Comparison of ENCODE assay signal across 24 cellular contexts in the genomic region with DNA sequence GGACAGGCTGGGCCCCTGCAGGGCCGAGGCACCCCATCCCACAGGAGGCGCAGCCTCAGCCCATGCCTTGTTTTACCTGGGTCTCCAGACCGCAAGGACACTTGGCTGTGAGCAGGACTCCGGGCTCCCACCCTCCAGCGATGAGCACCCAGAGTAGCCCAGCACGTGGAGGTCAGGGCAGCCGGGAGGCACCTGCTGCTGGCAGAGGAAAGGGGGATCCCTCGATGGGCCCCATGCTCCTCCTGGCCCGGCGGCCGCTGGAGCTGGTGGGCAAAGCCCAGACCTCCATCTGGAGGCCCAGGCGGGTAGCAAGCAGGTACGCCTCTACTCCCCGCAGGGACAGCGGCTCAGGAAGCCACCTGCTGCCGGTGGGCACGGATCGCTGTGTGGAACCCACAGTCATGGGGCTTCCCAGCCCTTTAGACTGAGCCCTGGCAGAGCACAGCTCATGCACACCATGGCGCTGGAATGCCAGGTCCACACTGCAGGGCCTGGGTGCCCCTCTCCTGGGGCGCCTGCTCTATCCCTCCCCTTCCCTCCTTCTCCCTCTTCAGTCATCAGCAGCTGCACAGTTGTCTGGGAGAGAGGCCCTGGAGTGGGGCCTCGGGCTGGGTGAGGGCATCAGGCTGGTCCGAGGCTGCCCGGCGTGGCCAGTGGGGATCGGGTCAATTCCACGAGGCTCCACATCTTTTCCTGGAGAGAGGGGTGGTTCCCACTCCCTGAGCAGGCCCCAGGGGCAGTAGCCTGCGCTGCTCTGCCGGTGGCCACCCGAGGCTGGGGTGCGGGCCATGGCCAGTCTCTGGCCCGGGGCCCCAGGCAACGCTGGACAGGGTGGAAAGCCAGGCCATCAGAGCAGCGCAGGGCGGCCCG.
A peak's percentile ranks its signal among the peaks of the same experiment; 100 is the strongest.
DNase-seq lines count a peak whose midpoint lies in the region; ATAC-seq and TF ChIP-seq lines count a peak whose summit lies in the region.
"Had no signal": no experiment of that assay in that cellular context is flagged by ENCODE, and none has a peak within 500 bp of the region (broad histone marks: within the 10 kb centered on the region; RNA-seq: fewer than 3 reads in every experiment).

No MANE protein-coding gene starts in this region.

- no peak overlapping the region for H3K4me3 Mint-ChIP-seq in activated T-cell treated with anti-CD3 and anti-CD28 coated beads, Interleukin-2, amount 50 U/mL, for 4 hours
- H3K4me3 Mint-ChIP-seq in activated T-cell treated with anti-CD3 and anti-CD28 coated beads, Interleukin-2, amount 50 U/mL, for 24 hours, result no peak overlapping the region
- H3K4me3 Mint-ChIP-seq: activated naive CD4-positive, alpha-beta T cell treated with anti-CD3 and anti-CD28 coated beads, Interleukin-2, amount 10 ng/mL, durations not matched to agents 7 days and 5 days; activated T-cell treated with anti-CD3 and anti-CD28 coated beads, Interleukin-2, amount 50 U/mL, for 72 hours; central memory CD8-positive, alpha-beta T cell; mesothelial cell of epicardium; stimulated activated naive CD8-positive, alpha-beta T cell treated with anti-CD3 and anti-CD28 coated beads, Interleukin-15, Interleukin-2, amounts not matched to agents 100 ng/mL and 50 ng/mL, for 24 hours; type B pancreatic cell had no signal

- no peak overlapping the region for H3K4me3 ChIP-seq in heart left ventricle
- peak overlapping the region in 1 of 2 donors; percentile 10 for H3K4me3 ChIP-seq in mucosa of rectum (ENCODE audit: low read length in 2 of 2)
- no peak overlapping the region for H3K4me3 ChIP-seq in transverse colon

- H3K9ac ChIP-seq in mucosa of rectum (ENCODE audit: low read depth in 1 of 2, low read length in 2 of 2), result peak overlapping the region in 1 of 2 donors; percentile 73
- H3K9ac ChIP-seq: KMS-11 had no signal

- WGBS in heart left ventricle, 4 donors, result 92 to 96% (median 94%) methylated on average over 15 to 35 of the region's 35 CpGs
- 91% methylated on average over 9 of the region's 35 CpGs; no CpG with 5 or more reads in 1 of the 2 donors for WGBS in transverse colon (ENCODE audit: low coverage in 1 of 2), 2 donors

- in situ Hi-C loops in transverse colon (cut with MboI; ENCODE audit: low pct_ligation_motif_present in 1 of 4, low pct_unique_long_range_greater_than_20kb in 1 of 4, low sequenced_read_pairs in 3 of 4), result loop anchor here in 2 of 4 donors (5.0 to 25.0 kb wide), 2 partner anchors 175 to 250 kb away; no protein-coding TSS in a partner anchor

- H3K27ac ChIP-seq in heart left ventricle (peak overlapping the region in 8 of 12 donors; percentile 95 to 99 (median 97)), mucosa of rectum (ENCODE audit: low read depth in 2 of 2, low read length in 2 of 2) (peak overlapping the region; percentile 93 to 97), transverse colon (peak overlapping the region; percentile 88 to 91 (median 90))
- H3K27ac ChIP-seq: KMS-11 had no signal

- H3K36me3 Mint-ChIP-seq in activated T-cell treated with anti-CD3 and anti-CD28 coated beads, Interleukin-2, amount 50 U/mL, for 4 hours (ENCODE audit: insufficient read depth), result no peaks in the 10 kb centered on the region
- H3K36me3 Mint-ChIP-seq in activated T-cell treated with anti-CD3 and anti-CD28 coated beads, Interleukin-2, amount 50 U/mL, for 24 hours (ENCODE audit: low read depth), result no peaks in the 10 kb centered on the region
- H3K36me3 Mint-ChIP-seq: activated naive CD4-positive, alpha-beta T cell treated with anti-CD3 and anti-CD28 coated beads, Interleukin-2, amount 10 ng/mL, durations not matched to agents 7 days and 5 days; mesothelial cell of epicardium; type B pancreatic cell had no signal

- no peak overlapping the region for H3K27ac Mint-ChIP-seq in activated T-cell treated with anti-CD3 and anti-CD28 coated beads, Interleukin-2, amount 50 U/mL, for 24 hours
- H3K27ac Mint-ChIP-seq: activated naive CD4-positive, alpha-beta T cell treated with anti-CD3 and anti-CD28 coated beads, Interleukin-2, amount 10 ng/mL, durations not matched to agents 7 days and 5 days; activated T-cell treated with anti-CD3 and anti-CD28 coated beads, Interleukin-2, amount 50 U/mL, for 72 hours; mesothelial cell of epicardium; stimulated activated naive CD8-positive, alpha-beta T cell treated with anti-CD3 and anti-CD28 coated beads, Interleukin-15, Interleukin-2, amounts not matched to agents 100 ng/mL and 50 ng/mL, for 24 hours; type B pancreatic cell had no signal

- H3K4me1 ChIP-seq in heart left ventricle (peaks cover 0 to 71% (median 41%) of the 10 kb centered on the region in 12 donors), mucosa of rectum (ENCODE audit: control insufficient read depth in 2 of 2, insufficient read depth in 2 of 2, low read length in 2 of 2) (peaks cover 56 to 75% of the 10 kb centered on the region in 2 donors), transverse colon (peaks cover 51 to 93% (median 88%) of the 10 kb centered on the region in 4 donors)

- no peaks in the 10 kb centered on the region for H3K4me1 Mint-ChIP-seq in activated T-cell treated with anti-CD3 and anti-CD28 coated beads, Interleukin-2, amount 50 U/mL, for 4 hours (ENCODE audit: low read depth)
- peaks cover 2% of the 10 kb centered on the region for H3K4me1 Mint-ChIP-seq in activated T-cell treated with anti-CD3 and anti-CD28 coated beads, Interleukin-2, amount 50 U/mL, for 24 hours (ENCODE audit: low read depth)
- H3K4me1 Mint-ChIP-seq: activated naive CD4-positive, alpha-beta T cell treated with anti-CD3 and anti-CD28 coated beads, Interleukin-2, amount 10 ng/mL, durations not matched to agents 7 days and 5 days; central memory CD8-positive, alpha-beta T cell had no signal

- intact Hi-C loops in heart left ventricle (cut with DNase I), result loop anchor here in 9 of 10 donors (2.0 to 5.0 kb wide), 5 partner anchors 40 to 115 kb away; partner anchors contain the start of gene INPP5A (in 6 of the 9)
- intact Hi-C loops in transverse colon (cut with DNase I; ENCODE audit: low total_unique reads), result no loop called here

- DNase-seq in activated T-cell treated with anti-CD3 and anti-CD28 coated beads, Interleukin-2, amount 50 U/mL, for 4 hours, result peak; percentile 3
- DNase-seq in activated T-cell treated with anti-CD3 and anti-CD28 coated beads, Interleukin-2, amount 50 U/mL, for 24 hours, result no peak
- DNase-seq in heart left ventricle, result peak in 3 of 5 donors; percentile 24 to 64 (median 31)
- no peak for DNase-seq in transverse colon
- DNase-seq in stimulated activated CD4-positive, alpha-beta T cell treated with anti-CD3 and anti-CD28 coated beads, Interleukin-15, amount 100 ng/mL, for 24 hours, result no peak
- no peak for DNase-seq in germinal center (ENCODE audit: low spot score)
- DNase-seq: 8988T; activated CD4-positive, CD25-positive, alpha-beta regulatory T cell treated with anti-CD3 and anti-CD28 coated beads, Interleukin-2, amount 50 U/mL, for 72 hours; activated naive CD4-positive, alpha-beta T cell treated with anti-CD3 and anti-CD28 coated beads, Interleukin-2, amount 10 ng/mL, durations not matched to agents 7 days and 5 days; activated T-cell treated with anti-CD3 and anti-CD28 coated beads, Interleukin-2, amount 50 U/mL, for 72 hours; anterior cingulate cortex; COR-L47; DMS79 treated with DMSO at 0.1 percent for 48 hours; effector CD4-positive, alpha-beta T cell; NCI-H1694 treated with DMSO at 0.1 percent for 48 hours; NCI-H774; stimulated activated CD4-positive, alpha-beta T cell treated with anti-CD3 and anti-CD28 coated beads, Interleukin-4, amount 100 ng/mL, for 24 hours had no signal

- TF ChIP-seq POLR2A in heart left ventricle (IDR thresholded peaks at IDR 0.05), result no peak
- TF ChIP-seq POLR2A in transverse colon (IDR thresholded peaks at IDR 0.05), result no peak

- H3K36me3 ChIP-seq in heart left ventricle, result no peaks in the 10 kb centered on the region
- H3K36me3 ChIP-seq in mucosa of rectum (ENCODE audit: control insufficient read depth in 2 of 2, insufficient read depth in 2 of 2, low read length in 2 of 2), result no peaks in the 10 kb centered on the region
- no peaks in the 10 kb centered on the region for H3K36me3 ChIP-seq in transverse colon

- TF ChIP-seq CTCF in heart left ventricle (IDR thresholded peaks at IDR 0.05) (no peak), transverse colon (IDR thresholded peaks at IDR 0.05) (no peak)

- TF ChIP-seq EP300 in transverse colon (IDR thresholded peaks at IDR 0.05; ENCODE audit: low read depth), result no peak

- H3K9me3 Mint-ChIP-seq in activated T-cell treated with anti-CD3 and anti-CD28 coated beads, Interleukin-2, amount 50 U/mL, for 4 hours, result no peaks in the 10 kb centered on the region
- no peaks in the 10 kb centered on the region for H3K9me3 Mint-ChIP-seq in activated T-cell treated with anti-CD3 and anti-CD28 coated beads, Interleukin-2, amount 50 U/mL, for 24 hours
- H3K9me3 Mint-ChIP-seq: activated naive CD4-positive, alpha-beta T cell treated with anti-CD3 and anti-CD28 coated beads, Interleukin-2, amount 10 ng/mL, durations not matched to agents 7 days and 5 days; activated T-cell treated with anti-CD3 and anti-CD28 coated beads, Interleukin-2, amount 50 U/mL, for 72 hours; central memory CD8-positive, alpha-beta T cell; mesothelial cell of epicardium; stimulated activated naive CD8-positive, alpha-beta T cell treated with anti-CD3 and anti-CD28 coated beads, Interleukin-15, Interleukin-2, amounts not matched to agents 100 ng/mL and 50 ng/mL, for 24 hours; type B pancreatic cell had no signal

- H3K27me3 Mint-ChIP-seq in activated T-cell treated with anti-CD3 and anti-CD28 coated beads, Interleukin-2, amount 50 U/mL, for 4 hours (ENCODE audit: low read depth), result no peaks in the 10 kb centered on the region
- H3K27me3 Mint-ChIP-seq in activated T-cell treated with anti-CD3 and anti-CD28 coated beads, Interleukin-2, amount 50 U/mL, for 24 hours, result no peaks in the 10 kb centered on the region
- H3K27me3 Mint-ChIP-seq: central memory CD8-positive, alpha-beta T cell; stimulated activated naive CD8-positive, alpha-beta T cell treated with anti-CD3 and anti-CD28 coated beads, Interleukin-15, Interleukin-2, amounts not matched to agents 100 ng/mL and 50 ng/mL, for 24 hours; type B pancreatic cell had no signal

- H3K27me3 ChIP-seq in heart left ventricle, result peaks cover 0 to 7% (median 0%) of the 10 kb centered on the region in 9 donors
- H3K27me3 ChIP-seq in mucosa of rectum (ENCODE audit: control insufficient read depth in 2 of 2, insufficient read depth in 2 of 2, low read length in 2 of 2), result no peaks in the 10 kb centered on the region
- H3K27me3 ChIP-seq in transverse colon, result no peaks in the 10 kb centered on the region

- no peak for ATAC-seq in activated T-cell treated with anti-CD3 and anti-CD28 coated beads, Interleukin-2, amount 50 U/mL, for 4 hours
- ATAC-seq in heart left ventricle (no peak), HG03175 (IDR thresholded peaks at IDR 0.05; ENCODE audit: unreplicated experiment) (no peak)
- ATAC-seq: activated T-cell treated with anti-CD3 and anti-CD28 coated beads, Interleukin-2, amount 50 U/mL, for 72 hours had no signal

- no peaks in the 10 kb centered on the region for H3K9me3 ChIP-seq in heart left ventricle
- no peaks in the 10 kb centered on the region for H3K9me3 ChIP-seq in mucosa of rectum (ENCODE audit: control insufficient read depth in 2 of 2, low read length in 2 of 2)
- no peaks in the 10 kb centered on the region for H3K9me3 ChIP-seq in transverse colon

Comparison
In these comparisons a context has a peak if more than half of its experiments do, and no peak if none do; other contexts are left out.
1. DNase-seq: peak in activated T-cell treated with anti-CD3 and anti-CD28 coated beads, Interleukin-2, amount 50 U/mL, for 4 hours (single experiment) and heart left ventricle (3 of 5); none in activated T-cell treated with anti-CD3 and anti-CD28 coated beads, Interleukin-2, amount 50 U/mL, for 24 hours (single experiment), transverse colon (single experiment), stimulated activated CD4-positive, alpha-beta T cell treated with anti-CD3 and anti-CD28 coated beads, Interleukin-15, amount 100 ng/mL, for 24 hours (single experiment) and germinal center (single experiment).
2. Peak in every context shown above with its lines, with median percentiles within 50 percentile points of each other: H3K27ac ChIP-seq.